ENCODE assay signal across 16 cellular contexts in the genomic region with DNA sequence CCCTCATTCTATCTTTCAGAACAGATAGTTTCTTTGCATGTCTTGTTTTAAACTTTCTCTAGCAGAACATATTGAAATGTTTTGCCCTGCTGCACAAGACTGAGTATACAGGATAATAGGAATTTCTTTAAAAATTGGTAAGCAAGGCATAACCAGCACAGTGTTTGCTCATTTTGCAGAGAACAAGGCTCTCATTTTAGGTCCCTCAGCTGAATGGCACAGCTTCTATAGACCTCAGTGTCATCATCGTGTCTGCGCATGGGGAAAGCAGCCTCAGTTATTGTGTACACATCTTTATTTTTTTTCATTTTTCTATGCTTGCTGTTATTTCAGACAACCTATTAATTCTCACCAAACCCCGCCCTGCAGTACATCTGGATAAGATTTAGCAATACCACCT. TPM values are rescaled to one million over a fixed set of nuclear protein-coding genes. Genes with fewer than 3 reads are reported as not detected.
A peak's percentile ranks its signal among the peaks of the same experiment; 100 is the strongest.
DNase-seq lines count a peak whose midpoint lies in the region; ATAC-seq and TF ChIP-seq lines count a peak whose summit lies in the region.
"Had no signal": no experiment of that assay in that cellular context is flagged by ENCODE, and none has a peak within 500 bp of the region (broad histone marks: within the 10 kb centered on the region; RNA-seq: fewer than 3 reads in every experiment).

No MANE protein-coding gene starts in this region.

- TF ChIP-seq POLR2A in gastrocnemius medialis (IDR thresholded peaks at IDR 0.05) (no peak), thyroid gland (IDR thresholded peaks at IDR 0.05) (no peak)

- ATAC-seq in gastrocnemius medialis (no peak), HG02938 (IDR thresholded peaks at IDR 0.05; ENCODE audit: unreplicated experiment) (no peak)

- intact Hi-C loops in gastrocnemius medialis (cut with DNase I; ENCODE audit: low total_unique reads) (no loop called here), thyroid gland (cut with DNase I) (no loop called here)

- in situ Hi-C loops in gastrocnemius medialis (cut with MboI; ENCODE audit: low sequenced_read_pairs in 4 of 4) = loop anchor here in 3 of 4 donors (10.0 to 25.0 kb wide), 4 partner anchors 210 to 810 kb away; a partner anchor contains a TSS

- TF ChIP-seq CTCF in gastrocnemius medialis (IDR thresholded peaks at IDR 0.05 in 4 of 5, conservative IDR thresholded peaks at IDR 0.05 in 1 of 5) = no peak
- no peak for TF ChIP-seq CTCF in thyroid gland (IDR thresholded peaks at IDR 0.05)
- TF ChIP-seq CTCF in coronary artery (IDR thresholded peaks at IDR 0.05) = no peak

- H3K9me3 ChIP-seq in gastrocnemius medialis (no peaks in the 10 kb centered on the region), thyroid gland (no peaks in the 10 kb centered on the region), MG63 (no peaks in the 10 kb centered on the region)
- H3K9me3 ChIP-seq: BLaER1, HAP-1 had no signal

- H3K4me1 ChIP-seq in gastrocnemius medialis (peaks cover 40 to 41% of the 10 kb centered on the region in 2 donors), thyroid gland (peaks cover 32 to 39% of the 10 kb centered on the region in 2 donors)

- H3K27me3 ChIP-seq in gastrocnemius medialis = no peaks in the 10 kb centered on the region
- no peaks in the 10 kb centered on the region for H3K27me3 ChIP-seq in thyroid gland
- H3K27me3 ChIP-seq in MG63 = no peaks in the 10 kb centered on the region
- H3K27me3 ChIP-seq: BLaER1 had no signal

- H3K36me3 ChIP-seq in gastrocnemius medialis (peaks cover 6 to 68% of the 10 kb centered on the region in 2 donors), thyroid gland (peaks cover 18 to 21% of the 10 kb centered on the region in 2 donors), MG63 (peaks cover 87% of the 10 kb centered on the region)

- 91 to 98% methylated on average over 3 of the region's 3 CpGs for WGBS in thyroid gland, 2 donors

- no peak overlapping the region for H3K4me3 ChIP-seq in gastrocnemius medialis
- H3K4me3 ChIP-seq in thyroid gland (replicated peaks in 1 of 3) = no peak overlapping the region
- no peak overlapping the region for H3K4me3 ChIP-seq in MG63
- H3K4me3 ChIP-seq in coronary artery = no peak overlapping the region
- H3K4me3 ChIP-seq: BLaER1, GM23248, HAP-1 had no signal

- DNase-seq in globus pallidus (ENCODE audit: low spot score) (peak; percentile 47), gastrocnemius medialis (no peak), thyroid gland (no peak), MG63 (no peak), coronary artery (ENCODE audit: low spot score) (no peak)
- DNase-seq: 8988T; CD4-positive, alpha-beta memory T cell; DMS153; DMS79; GDM1; GM23248 had no signal

- H3K27ac ChIP-seq in angular gyrus (ENCODE audit: low read depth, low read length) (peak overlapping the region; percentile 17), gastrocnemius medialis (peak overlapping the region in 3 of 4 donors; percentile 87 to 93 (median 93)), thyroid gland (peak overlapping the region in 2 of 3 donors; percentile 66 to 90), coronary artery (no peak overlapping the region)
- H3K27ac ChIP-seq: BLaER1, GM23248, HL-60 had no signal

RNA-seq across cellular contexts. Expression of a gene that starts 35.7 kb away (rescaled TPM):
- 10 to 100 TPM; 14.8 to 25.4 (median 20.3) TPM for total RNA-seq in gastrocnemius medialis
- 10 to 100 TPM; 23.0 to 45.0 (median 30.1) TPM for total RNA-seq in thyroid gland
- total RNA-seq in MG63 (2014; rRNA removed; shearing (Covaris generic); ENCODE audit: low replicate concordance) = 25.0 and 27.0 TPM in 2 replicates

RNA-seq across cellular contexts. Expression of a gene that starts 36.0 kb away (rescaled TPM):
- total RNA-seq in gastrocnemius medialis (10 to 100 TPM; 25.2 to 61.0 (median 40.6) TPM), thyroid gland (10 to 100 TPM; 24.2 to 58.9 (median 27.0) TPM)
- total RNA-seq in MG63 (2014; rRNA removed; shearing (Covaris generic); ENCODE audit: low replicate concordance) = 4.3 and 9.3 TPM in 2 replicates

Comparison
In these comparisons a context has a peak if more than half of its experiments do, and no peak if none do; other contexts are left out.
1. H3K27ac ChIP-seq: peak in angular gyrus (single experiment), gastrocnemius medialis (3 of 4) and thyroid gland (2 of 3); none in coronary artery (0 of 2).